In genomic region chr15:72239652-72240051, GRCh38 we compare ENCODE assay signal across 20 cellular contexts. TPM values are rescaled to one million over a fixed set of nuclear protein-coding genes. Genes with fewer than 3 reads are reported as not detected.
"Had no signal": no experiment of that assay in that cellular context is flagged by ENCODE, and none has a peak within 500 bp of the region (broad histone marks: within the 10 kb centered on the region; RNA-seq: fewer than 3 reads in every experiment).

No MANE protein-coding gene starts in this region.

- FAIRE-seq: islet of Langerhans had no signal

- H3K27ac ChIP-seq: tibial nerve, uterus had no signal

- H3K4me3 ChIP-seq: tibial nerve, uterus had no signal

- H3K27ac Mint-ChIP-seq: activated CD8-positive, alpha-beta memory T cell treated with anti-CD3 and anti-CD28 coated beads, Interleukin-2, amount 10 ng/mL, durations not matched to agents 7 days and 5 days; nephron; progenitor cell of endocrine pancreas had no signal

- H3K27me3 ChIP-seq: tibial nerve, uterus had no signal

- H3K4me3 Mint-ChIP-seq: activated CD8-positive, alpha-beta memory T cell treated with anti-CD3 and anti-CD28 coated beads, Interleukin-2, amount 10 ng/mL, durations not matched to agents 7 days and 5 days; activated naive CD4-positive, alpha-beta T cell treated with anti-CD3 and anti-CD28 coated beads, Interleukin-2, amount 50 U/mL, for 24 hours; nephron had no signal

- H3K9me3 Mint-ChIP-seq: activated naive CD4-positive, alpha-beta T cell treated with anti-CD3 and anti-CD28 coated beads, Interleukin-2, amount 50 U/mL, for 24 hours; nephron had no signal

- H3K27me3 Mint-ChIP-seq: activated CD8-positive, alpha-beta memory T cell treated with anti-CD3 and anti-CD28 coated beads, Interleukin-2, amount 10 ng/mL, durations not matched to agents 7 days and 5 days; activated naive CD4-positive, alpha-beta T cell treated with anti-CD3 and anti-CD28 coated beads, Interleukin-2, amount 50 U/mL, for 24 hours; progenitor cell of endocrine pancreas had no signal

- H3K4me1 Mint-ChIP-seq: nephron had no signal

- H3K4me1 ChIP-seq: uterus had no signal

- ATAC-seq: activated CD4-positive, CD25-positive, alpha-beta regulatory T cell treated with anti-CD3 and anti-CD28 coated beads, Interleukin-2, amount 50 U/mL, for 24 hours; activated CD8-positive, alpha-beta memory T cell treated with anti-CD3 and anti-CD28 coated beads, Interleukin-2, amount 10 ng/mL, durations not matched to agents 7 days and 5 days; left cardiac atrium had no signal

- H3K9me3 ChIP-seq: tibial nerve, uterus had no signal

- DNase-seq: activated CD4-positive, alpha-beta T cell treated with anti-CD3 and anti-CD28 coated beads, Interleukin-2, amount 50 U/mL, for 48 hours; activated CD8-positive, alpha-beta memory T cell treated with anti-CD3 and anti-CD28 coated beads, Interleukin-2, amount 10 ng/mL, durations not matched to agents 7 days and 5 days; amygdala; dermis blood vessel endothelial cell; left cardiac atrium; mesenchymal stem cell; nucleus accumbens; stimulated activated CD4-positive, alpha-beta T cell treated with anti-CD3 and anti-CD28 coated beads, Interleukin-12 subunit alpha, Interleukin-12 subunit beta, amount 100 ng/mL, for 4 hours; stimulated activated CD4-positive, alpha-beta T cell treated with anti-CD3 and anti-CD28 coated beads, Interleukin-1b, Interleukin-23, amount 100 ng/mL, for 48 hours; stimulated activated CD8-positive, alpha-beta memory T cell treated with anti-CD3 and anti-CD28 coated beads, Interleukin-4, amount 100 ng/mL, for 48 hours; stimulated activated naive CD4-positive, alpha-beta T cell; T1000; uterus had no signal

- H3K36me3 ChIP-seq: uterus had no signal

RNA-seq across cellular contexts. Expression of gene GRAMD2A, which starts 42.1 kb away (rescaled TPM):
- total RNA-seq: activated CD8-positive, alpha-beta memory T cell treated with anti-CD3 and anti-CD28 coated beads, Interleukin-2, amount 10 ng/mL, durations not matched to agents 7 days and 5 days; cardiac septum; left cardiac atrium had no signal
